Comparison of ENCODE assay signal across 1 cellular context in the genomic region with DNA sequence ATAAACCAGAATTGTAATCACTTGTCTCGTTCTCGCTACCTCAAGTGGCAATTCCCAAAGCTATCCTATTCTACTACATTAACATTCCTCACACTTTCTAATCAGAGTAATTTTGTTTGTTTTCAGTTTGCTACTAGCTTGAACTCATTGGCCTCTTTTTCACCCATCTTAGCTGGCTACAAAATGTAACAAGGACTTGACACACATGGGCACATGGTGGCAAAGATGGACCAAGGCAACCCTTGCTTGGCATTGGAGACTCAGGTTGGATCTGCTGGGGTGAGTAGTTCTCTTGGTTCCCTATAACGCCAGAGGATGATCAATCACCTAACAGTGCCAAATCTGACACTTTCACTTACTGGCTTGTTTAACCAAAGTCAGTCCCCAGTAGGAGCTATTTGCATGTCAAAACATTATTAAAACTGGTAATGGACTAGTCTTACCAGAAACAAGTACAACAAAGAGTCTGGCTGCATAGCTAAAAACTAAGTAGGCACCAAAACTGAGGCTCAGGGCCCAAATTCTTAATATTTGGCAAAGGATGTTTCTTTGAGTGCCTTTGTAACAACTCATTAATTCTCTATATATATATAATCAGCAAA.
TF ChIP-seq lines count a peak whose summit lies in the region.

No MANE protein-coding gene starts in this region.

TF ChIP-seq in HepG2, 621 proteins besides CTCF, POLR2A, EP300 and RAD21:
- no peak for TF ChIP-seq PLRG1 (conservative IDR thresholded peaks at IDR 0.05)
- TF ChIP-seq, protein P1, sequence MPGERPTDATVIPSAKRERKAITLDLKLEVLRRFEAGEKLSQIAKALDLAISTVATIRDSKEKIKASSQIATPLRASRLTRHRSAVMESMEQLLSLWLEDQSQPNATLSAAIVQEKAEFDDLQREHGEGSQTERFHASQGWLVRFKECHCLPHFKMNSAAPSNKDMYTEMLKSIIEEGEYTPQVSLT (CRISPR knock-in tag; IDR thresholded peaks at IDR 0.05; ENCODE audit: borderline replicate concordance, low read depth) = no peak
- no peak for TF ChIP-seq SRY (CRISPR knock-in tag; IDR thresholded peaks at IDR 0.05)
- TF ChIP-seq ZBTB3 (CRISPR knock-in tag; IDR thresholded peaks at IDR 0.05; ENCODE audit: borderline replicate concordance, low read depth) = no peak
- no peak for TF ChIP-seq ATF7-NPFF (CRISPR knock-in tag; IDR thresholded peaks at IDR 0.05; ENCODE audit: low read depth)
